Comparison of ENCODE assay signal across 8 cellular contexts in the genomic region with DNA sequence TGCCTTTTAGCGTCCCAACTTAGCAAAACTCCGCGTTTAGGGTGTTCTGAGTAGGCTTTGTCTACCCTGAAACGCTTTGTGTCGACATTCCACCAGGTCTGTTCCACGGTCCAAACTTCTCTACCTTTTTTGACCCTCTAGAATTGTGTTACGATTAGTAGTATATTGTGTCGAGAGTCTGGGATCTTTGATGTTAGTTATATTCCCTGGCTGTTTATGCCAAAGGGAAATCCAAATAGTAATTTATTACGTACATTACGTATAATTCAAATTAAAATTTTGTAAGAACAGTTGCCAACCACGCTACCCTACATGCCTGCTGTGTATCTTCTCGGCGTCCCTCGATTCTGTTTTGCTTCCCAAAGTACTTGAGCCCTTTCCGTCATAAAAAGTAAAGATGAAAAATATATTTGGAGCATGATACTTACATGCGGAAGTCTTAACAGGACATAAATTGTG. TPM values are rescaled to one million over a fixed set of nuclear protein-coding genes. Genes with fewer than 3 reads are reported as not detected.
DNase-seq lines count a peak whose midpoint lies in the region; ATAC-seq and TF ChIP-seq lines count a peak whose summit lies in the region.

No MANE protein-coding gene starts in this region.

- TF ChIP-seq CTCF in fibroblast of the aortic adventitia (IDR thresholded peaks at IDR 0.05; ENCODE audit: insufficient read depth, low read length): no peak
- no peak for TF ChIP-seq CTCF in retinal pigment epithelial cell (conservative IDR thresholded peaks at IDR 0.05; ENCODE audit: low read depth, low read length)

- no peak for DNase-seq in activated T-cell treated with anti-CD3 and anti-CD28 coated beads, Interleukin-2, amount 50 U/mL, for 72 hours
- DNase-seq in activated T-cell treated with anti-CD3 and anti-CD28 coated beads for 4 hours: no peak
- DNase-seq in T1000 (lab: John Stamatoyannopoulos, UW): peak; percentile 7
- DNase-seq in fibroblast of the aortic adventitia (ENCODE audit: low read depth): no peak
- no peak for DNase-seq in retinal pigment epithelial cell (ENCODE audit: low read depth)
- no peak for DNase-seq in GOT3 (lab: John Stamatoyannopoulos, UW)
- no peak for DNase-seq in HEK293T (ENCODE audit: extremely low spot score)
- DNase-seq in hypothalamus (lab: John Stamatoyannopoulos, UW): no peak

- ATAC-seq in activated T-cell treated with anti-CD3 and anti-CD28 coated beads, Interleukin-2, amount 50 U/mL, for 72 hours (replicated peaks in 1 of 2): no peak

- H3K4me3 ChIP-seq in fibroblast of the aortic adventitia (ENCODE audit: low read depth, low read length) (peak overlapping the region; percentile 94), retinal pigment epithelial cell (ENCODE audit: low read length) (peak overlapping the region; percentile 72)

- peak overlapping the region; percentile 98 for H3K27ac Mint-ChIP-seq in activated T-cell treated with anti-CD3 and anti-CD28 coated beads, Interleukin-2, amount 50 U/mL, for 72 hours

- peaks cover 4 to 6% of the 10 kb centered on the region in 2 donors for H3K9me3 Mint-ChIP-seq in activated T-cell treated with anti-CD3 and anti-CD28 coated beads, Interleukin-2, amount 50 U/mL, for 72 hours

- H3K4me1 Mint-ChIP-seq in activated T-cell treated with anti-CD3 and anti-CD28 coated beads, Interleukin-2, amount 50 U/mL, for 72 hours (ENCODE audit: low read depth): peaks cover 53% of the 10 kb centered on the region

- peak overlapping the region; percentile 90 to 96 for H3K4me3 Mint-ChIP-seq in activated T-cell treated with anti-CD3 and anti-CD28 coated beads, Interleukin-2, amount 50 U/mL, for 72 hours

- no peaks in the 10 kb centered on the region for H3K27me3 Mint-ChIP-seq in activated T-cell treated with anti-CD3 and anti-CD28 coated beads, Interleukin-2, amount 50 U/mL, for 72 hours (ENCODE audit: low read depth)

- CTCF ChIA-PET in HEK293T (lab: Yijun Ruan, JAX): no interaction called here

- peaks cover 10 to 11% of the 10 kb centered on the region in 2 donors for H3K36me3 Mint-ChIP-seq in activated T-cell treated with anti-CD3 and anti-CD28 coated beads, Interleukin-2, amount 50 U/mL, for 72 hours (ENCODE audit: insufficient read depth in 2 of 2)

- POLR2A ChIA-PET in HEK293T (lab: Yijun Ruan, JAX): no interaction called here

TF ChIP-seq in HEK293T, 16 proteins besides CTCF, POLR2A, EP300 and RAD21:
- TF ChIP-seq TARDBP (IDR thresholded peaks at IDR 0.05): no peak
- no peak for TF ChIP-seq SUZ12 (IDR thresholded peaks at IDR 0.05)
- no peak for TF ChIP-seq FOXM1 (IDR thresholded peaks at IDR 0.05; ENCODE audit: borderline replicate concordance)
- TF ChIP-seq HDGF (IDR thresholded peaks at IDR 0.05; ENCODE audit: borderline replicate concordance): no peak

RNA-seq across cellular contexts. Expression of gene TTC32, which starts 0.5 kb away (rescaled TPM):
- total RNA-seq in activated T-cell treated with anti-CD3 and anti-CD28 coated beads, Interleukin-2, amount 50 U/mL, for 72 hours: 10 to 100 TPM; 39.2 to 39.4 TPM
- total RNA-seq in fibroblast of the aortic adventitia (ENCODE audit: low replicate concordance): 9.3 and 34.1 TPM in 2 replicates
